22 cellular contexts compared by ENCODE assay signal in the genomic region with DNA sequence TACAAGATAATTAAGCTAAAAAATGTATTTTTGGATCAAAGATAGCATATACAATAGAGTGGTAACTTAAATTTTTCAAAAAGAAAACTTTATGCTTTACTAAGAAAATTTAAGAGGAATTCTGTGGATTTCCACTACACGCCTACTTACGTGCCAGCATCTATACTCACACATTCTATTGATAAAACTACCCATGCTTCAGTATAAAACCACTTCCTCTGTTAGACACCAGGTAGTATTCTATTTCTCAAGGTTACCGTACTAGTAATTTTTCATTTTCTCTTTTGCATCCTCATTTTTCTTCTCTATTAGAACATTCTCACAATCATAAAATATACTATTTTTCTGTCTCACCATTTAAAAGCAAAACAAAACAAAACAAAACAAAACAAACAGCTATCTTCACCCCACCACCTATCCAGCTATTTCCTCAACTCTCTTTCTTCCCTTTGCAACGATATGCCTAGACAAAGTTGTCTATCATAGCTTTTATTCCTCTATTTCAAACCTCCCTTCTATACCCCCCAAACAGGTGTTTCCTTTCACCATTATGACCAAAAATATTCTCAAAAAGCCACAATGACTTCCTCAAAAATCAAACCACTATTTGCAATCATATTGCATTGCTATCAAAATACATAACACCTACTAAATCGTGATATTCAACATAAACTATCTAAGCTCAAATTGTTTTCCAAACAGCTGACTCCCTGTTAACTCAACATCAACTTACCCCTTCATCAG.
DNase-seq lines count a peak whose midpoint lies in the region; ATAC-seq and TF ChIP-seq lines count a peak whose summit lies in the region.
"Had no signal": no experiment of that assay in that cellular context is flagged by ENCODE, and none has a peak within 500 bp of the region (broad histone marks: within the 10 kb centered on the region; RNA-seq: fewer than 3 reads in every experiment).

No MANE protein-coding gene starts in this region.

- H3K27ac ChIP-seq in gastroesophageal sphincter, result no peak overlapping the region
- H3K27ac ChIP-seq: lower lobe of right lung, right atrium auricular region, testis had no signal

- TF ChIP-seq CTCF in activated B cell treated with CpG ODN at 0.5 μM for 24 hours (IDR thresholded peaks at IDR 0.05) (no peak), endothelial cell (IDR thresholded peaks at IDR 0.05; ENCODE audit: unreplicated experiment) (no peak), gastroesophageal sphincter (IDR thresholded peaks at IDR 0.05) (no peak)

- ATAC-seq in activated T-cell treated with anti-CD3 and anti-CD28 coated beads, Interleukin-2, amount 50 U/mL, for 4 hours, result no peak
- ATAC-seq in HG03159 (IDR thresholded peaks at IDR 0.05; ENCODE audit: unreplicated experiment) (peak; percentile 66), activated B cell treated with CpG ODN at 0.5 μM for 24 hours (ENCODE audit: low read depth) (no peak), gastroesophageal sphincter (no peak)
- no peak for ATAC-seq in natural killer cell treated with Interleukin-12 subunit alpha and Interleukin-12 subunit beta and Interleukin-15 and Interleukin-18, amount 100 ng/mL, for 72 hours
- ATAC-seq: lower lobe of right lung, SK-N-SH treated with all-trans-retinoic acid at 6 μM for 48 hours had no signal

- no peaks in the 10 kb centered on the region for H3K4me1 ChIP-seq in gastroesophageal sphincter
- H3K4me1 ChIP-seq: lower lobe of right lung, right atrium auricular region, testis had no signal

- no peaks in the 10 kb centered on the region for H3K9me3 ChIP-seq in gastroesophageal sphincter
- H3K9me3 ChIP-seq: lower lobe of right lung, right atrium auricular region, testis had no signal

- WGBS in gastroesophageal sphincter (ENCODE audit: low coverage in 1 of 2), 2 donors, result 63 to 70% methylated on average over 5 of the region's 5 CpGs

- TF ChIP-seq EP300 in gastroesophageal sphincter (IDR thresholded peaks at IDR 0.05), result no peak

- no peaks in the 10 kb centered on the region for H3K36me3 ChIP-seq in gastroesophageal sphincter
- H3K36me3 ChIP-seq: lower lobe of right lung, right atrium auricular region had no signal

- no peaks in the 10 kb centered on the region for H3K9me3 Mint-ChIP-seq in activated T-cell treated with anti-CD3 and anti-CD28 coated beads, Interleukin-2, amount 50 U/mL, for 24 hours
- H3K9me3 Mint-ChIP-seq in activated T-cell treated with anti-CD3 and anti-CD28 coated beads, Interleukin-2, amount 50 U/mL, for 4 hours, result no peaks in the 10 kb centered on the region
- H3K9me3 Mint-ChIP-seq in activated B cell treated with CpG ODN at 0.5 μM for 24 hours (no peaks in the 10 kb centered on the region), endothelial cell (ENCODE audit: unreplicated experiment) (peaks cover 4% of the 10 kb centered on the region)
- H3K9me3 Mint-ChIP-seq in natural killer cell treated with Interleukin-12 subunit alpha and Interleukin-12 subunit beta and Interleukin-15 and Interleukin-18, amount 100 ng/mL, for 72 hours, result no peaks in the 10 kb centered on the region

- H3K27me3 Mint-ChIP-seq in activated T-cell treated with anti-CD3 and anti-CD28 coated beads, Interleukin-2, amount 50 U/mL, for 24 hours, result no peaks in the 10 kb centered on the region
- no peaks in the 10 kb centered on the region for H3K27me3 Mint-ChIP-seq in activated T-cell treated with anti-CD3 and anti-CD28 coated beads, Interleukin-2, amount 50 U/mL, for 4 hours (ENCODE audit: low read depth)
- H3K27me3 Mint-ChIP-seq in activated B cell treated with CpG ODN at 0.5 μM for 24 hours (no peaks in the 10 kb centered on the region), endothelial cell (ENCODE audit: unreplicated experiment) (no peaks in the 10 kb centered on the region)
- H3K27me3 Mint-ChIP-seq in natural killer cell treated with Interleukin-12 subunit alpha and Interleukin-12 subunit beta and Interleukin-15 and Interleukin-18, amount 100 ng/mL, for 72 hours, result no peaks in the 10 kb centered on the region

- no peak overlapping the region for H3K4me3 Mint-ChIP-seq in activated T-cell treated with anti-CD3 and anti-CD28 coated beads, Interleukin-2, amount 50 U/mL, for 24 hours
- H3K4me3 Mint-ChIP-seq in activated T-cell treated with anti-CD3 and anti-CD28 coated beads, Interleukin-2, amount 50 U/mL, for 4 hours, result no peak overlapping the region
- H3K4me3 Mint-ChIP-seq in activated B cell treated with CpG ODN at 0.5 μM for 24 hours (peak overlapping the region; percentile 68), endothelial cell (ENCODE audit: unreplicated experiment) (no peak overlapping the region)
- peak overlapping the region; percentile 9 for H3K4me3 Mint-ChIP-seq in natural killer cell treated with Interleukin-12 subunit alpha and Interleukin-12 subunit beta and Interleukin-15 and Interleukin-18, amount 100 ng/mL, for 72 hours
- H3K4me3 Mint-ChIP-seq: H9 had no signal

- TF ChIP-seq POLR2A in gastroesophageal sphincter (IDR thresholded peaks at IDR 0.05), result no peak

- CTCF ChIA-PET in activated B cell treated with CpG ODN at 0.5 μM for 24 hours (lab: Charles Lee), result interaction anchor here (1.0 to 1.6 kb wide), 2 partner anchors 13 to 102 kb away, joined by 3 to 6 read pairs; no protein-coding TSS in a partner anchor

- DNase-seq in activated T-cell treated with anti-CD3 and anti-CD28 coated beads, Interleukin-2, amount 50 U/mL, for 24 hours, result no peak
- no peak for DNase-seq in activated T-cell treated with anti-CD3 and anti-CD28 coated beads, Interleukin-2, amount 50 U/mL, for 4 hours
- DNase-seq in activated B cell treated with CpG ODN at 0.5 μM for 24 hours (no peak), endothelial cell (ENCODE audit: low spot score) (no peak), NCI-H748 (lab: John Stamatoyannopoulos, UW; ENCODE audit: unreplicated experiment) (no peak)
- no peak for DNase-seq in natural killer cell treated with Interleukin-12 subunit alpha and Interleukin-12 subunit beta and Interleukin-15 and Interleukin-18, amount 100 ng/mL, for 72 hours (ENCODE audit: low spot score)
- DNase-seq: activated CD8-positive, alpha-beta memory T cell treated with anti-CD3 and anti-CD28 coated beads, Interleukin-2, amount 50 U/mL, for 4 hours; C1 segment of cervical spinal cord; DMS153; effector CD4-positive, alpha-beta T cell; foreskin melanocyte; H9; Karpas-422; lower lobe of right lung; NCI-H1105 treated with DMSO at 0.1 percent for 48 hours; NCI-H2081 treated with DMSO at 0.1 percent for 48 hours; NCI-H510A; testis had no signal

- no peak overlapping the region for H3K4me3 ChIP-seq in gastroesophageal sphincter
- H3K4me3 ChIP-seq: lower lobe of right lung, right atrium auricular region, testis had no signal

- H3K27ac Mint-ChIP-seq in activated T-cell treated with anti-CD3 and anti-CD28 coated beads, Interleukin-2, amount 50 U/mL, for 24 hours, result peak overlapping the region; percentile 30
- H3K27ac Mint-ChIP-seq in activated B cell treated with CpG ODN at 0.5 μM for 24 hours (peak overlapping the region; percentile 50), endothelial cell (ENCODE audit: unreplicated experiment) (no peak overlapping the region)
- H3K27ac Mint-ChIP-seq in natural killer cell treated with Interleukin-12 subunit alpha and Interleukin-12 subunit beta and Interleukin-15 and Interleukin-18, amount 100 ng/mL, for 72 hours, result no peak overlapping the region
- H3K27ac Mint-ChIP-seq: H9 had no signal

- H3K27me3 ChIP-seq in gastroesophageal sphincter, result no peaks in the 10 kb centered on the region
- H3K27me3 ChIP-seq: right atrium auricular region, testis had no signal

- intact Hi-C loops in activated B cell treated with CpG ODN at 0.5 μM for 24 hours (cut with micrococcal nuclease), result loop anchor here (2.0 to 5.0 kb wide), 3 partner anchors 19 to 48 kb away; no protein-coding TSS in a partner anchor

- H3K4me1 Mint-ChIP-seq in activated T-cell treated with anti-CD3 and anti-CD28 coated beads, Interleukin-2, amount 50 U/mL, for 24 hours (ENCODE audit: low read depth), result peaks cover 18% of the 10 kb centered on the region
- H3K4me1 Mint-ChIP-seq in activated T-cell treated with anti-CD3 and anti-CD28 coated beads, Interleukin-2, amount 50 U/mL, for 4 hours (ENCODE audit: low read depth), result peaks cover 16% of the 10 kb centered on the region
- peaks cover 44% of the 10 kb centered on the region for H3K4me1 Mint-ChIP-seq in activated B cell treated with CpG ODN at 0.5 μM for 24 hours
- peaks cover 10 to 11% of the 10 kb centered on the region in 2 donors for H3K4me1 Mint-ChIP-seq in natural killer cell treated with Interleukin-12 subunit alpha and Interleukin-12 subunit beta and Interleukin-15 and Interleukin-18, amount 100 ng/mL, for 72 hours (ENCODE audit: low read depth in 2 of 2)
- no peaks in the 10 kb centered on the region for H3K4me1 Mint-ChIP-seq in endothelial cell (ENCODE audit: unreplicated experiment)
- H3K4me1 Mint-ChIP-seq: H9 had no signal

- H3K36me3 Mint-ChIP-seq in activated T-cell treated with anti-CD3 and anti-CD28 coated beads, Interleukin-2, amount 50 U/mL, for 24 hours (ENCODE audit: low read depth), result no peaks in the 10 kb centered on the region
- no peaks in the 10 kb centered on the region for H3K36me3 Mint-ChIP-seq in activated T-cell treated with anti-CD3 and anti-CD28 coated beads, Interleukin-2, amount 50 U/mL, for 4 hours (ENCODE audit: insufficient read depth)
- H3K36me3 Mint-ChIP-seq in activated B cell treated with CpG ODN at 0.5 μM for 24 hours (ENCODE audit: low read depth), result no peaks in the 10 kb centered on the region
- no peaks in the 10 kb centered on the region for H3K36me3 Mint-ChIP-seq in natural killer cell treated with Interleukin-12 subunit alpha and Interleukin-12 subunit beta and Interleukin-15 and Interleukin-18, amount 100 ng/mL, for 72 hours
- no peaks in the 10 kb centered on the region for H3K36me3 Mint-ChIP-seq in endothelial cell (ENCODE audit: low read depth, unreplicated experiment)

- POLR2A ChIA-PET in activated B cell treated with CpG ODN at 0.5 μM for 24 hours (lab: Charles Lee), result no interaction called here

Comparison
In these comparisons a context has a peak if more than half of its experiments do, and no peak if none do; other contexts are left out.
1. H3K27ac Mint-ChIP-seq: peak in activated T-cell treated with anti-CD3 and anti-CD28 coated beads, Interleukin-2, amount 50 U/mL, for 24 hours (single experiment) and activated B cell treated with CpG ODN at 0.5 μM for 24 hours (single experiment); none in natural killer cell treated with Interleukin-12 subunit alpha and Interleukin-12 subunit beta and Interleukin-15 and Interleukin-18, amount 100 ng/mL, for 72 hours (0 of 2) and endothelial cell (single experiment).
2. H3K4me3 Mint-ChIP-seq: peak in activated B cell treated with CpG ODN at 0.5 μM for 24 hours (single experiment) and natural killer cell treated with Interleukin-12 subunit alpha and Interleukin-12 subunit beta and Interleukin-15 and Interleukin-18, amount 100 ng/mL, for 72 hours (single experiment); none in activated T-cell treated with anti-CD3 and anti-CD28 coated beads, Interleukin-2, amount 50 U/mL, for 24 hours (single experiment), activated T-cell treated with anti-CD3 and anti-CD28 coated beads, Interleukin-2, amount 50 U/mL, for 4 hours (single experiment) and endothelial cell (single experiment).